In the genomic region with DNA sequence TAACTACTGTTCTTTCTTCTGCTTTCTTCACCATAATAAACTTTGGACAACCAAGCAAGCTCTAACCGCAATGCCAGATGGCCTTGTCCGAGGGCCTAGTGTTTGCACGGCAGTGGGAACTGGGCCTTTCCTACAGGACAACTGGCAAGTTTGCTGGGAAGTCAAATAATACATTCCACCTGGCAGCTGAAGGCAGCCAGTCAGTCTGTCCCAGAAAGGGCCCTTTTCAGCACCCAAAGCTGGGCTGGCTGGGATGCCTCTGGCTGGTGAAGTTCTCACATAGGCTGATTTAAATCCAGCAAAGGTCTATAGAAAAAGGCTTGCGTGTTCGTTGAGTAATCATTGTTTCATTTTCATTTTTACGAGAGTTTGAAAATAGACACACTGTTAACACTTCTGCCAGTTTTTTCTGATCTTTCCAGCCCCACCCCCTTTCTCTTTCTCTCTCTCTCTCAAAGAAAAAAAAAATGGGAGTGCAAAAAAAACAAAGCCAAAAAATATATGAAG, we compare ENCODE assay signal across 8 cellular contexts.
DNase-seq lines count a peak whose midpoint lies in the region; ATAC-seq and TF ChIP-seq lines count a peak whose summit lies in the region.

No MANE protein-coding gene starts in this region.

- no peaks in the 10 kb centered on the region for H3K9me3 ChIP-seq in T-helper 17 cell (ENCODE audit: control insufficient read depth, low read length, poor library complexity, severe bottlenecking)

- no peak overlapping the region for H3K4me3 Mint-ChIP-seq in activated CD4-positive, alpha-beta T cell treated with anti-CD3 and anti-CD28 coated beads for 36 hours
- peak overlapping the region; percentile 33 for H3K4me3 Mint-ChIP-seq in T-helper 17 cell

- no peaks in the 10 kb centered on the region for H3K9me3 Mint-ChIP-seq in activated CD4-positive, alpha-beta T cell treated with anti-CD3 and anti-CD28 coated beads for 36 hours (ENCODE audit: low read depth)

- intact Hi-C loops in activated CD4-positive, alpha-beta T cell treated with anti-CD3 and anti-CD28 coated beads for 36 hours (cut with DNase I, micrococcal nuclease): loop anchor here (1.0 to 5.0 kb wide), 4 partner anchors 50 to 178 kb away; no protein-coding TSS in a partner anchor

- DNase-seq in activated CD4-positive, alpha-beta T cell treated with anti-CD3 and anti-CD28 coated beads for 36 hours: peak; percentile 65
- no peak for DNase-seq in activated CD4-positive, alpha-beta T cell treated with anti-CD3 and anti-CD28 coated beads, Interleukin-2, amount 50 U/mL, for 1 hour
- DNase-seq in T-helper 17 cell (no peak), fibroblast of the aortic adventitia (ENCODE audit: low read depth) (peak; percentile 87), OCI-M2 (lab: John Stamatoyannopoulos, UW; ENCODE audit: unreplicated experiment) (no peak), NCI-H1092 (lab: John Stamatoyannopoulos, UW) (no peak)
- DNase-seq in stimulated activated CD4-positive, alpha-beta T cell treated with anti-CD3 and anti-CD28 coated beads, Interleukin-12 subunit alpha, Interleukin-12 subunit beta, amount 100 ng/mL, for 48 hours (ENCODE audit: low read depth in 2 of 3, low spot score in 1 of 3): peak in 2 of 3 donors; percentile 12 to 24

- ATAC-seq in activated CD4-positive, alpha-beta T cell treated with anti-CD3 and anti-CD28 coated beads for 36 hours: peak; percentile 99
- peak; percentile 68 for ATAC-seq in HG02938 (IDR thresholded peaks at IDR 0.05; ENCODE audit: unreplicated experiment)
- ATAC-seq in T-helper 17 cell: no peak

- H3K27me3 Mint-ChIP-seq in activated CD4-positive, alpha-beta T cell treated with anti-CD3 and anti-CD28 coated beads for 36 hours: no peaks in the 10 kb centered on the region
- H3K27me3 Mint-ChIP-seq in T-helper 17 cell: no peaks in the 10 kb centered on the region

- H3K4me1 Mint-ChIP-seq in activated CD4-positive, alpha-beta T cell treated with anti-CD3 and anti-CD28 coated beads for 36 hours: peaks cover 13% of the 10 kb centered on the region
- H3K4me1 Mint-ChIP-seq in T-helper 17 cell: peaks cover 10% of the 10 kb centered on the region

- H3K4me3 ChIP-seq in fibroblast of the aortic adventitia (ENCODE audit: low read depth, low read length): peak overlapping the region; percentile 50

- peak overlapping the region; percentile 85 for H3K27ac Mint-ChIP-seq in activated CD4-positive, alpha-beta T cell treated with anti-CD3 and anti-CD28 coated beads for 36 hours
- H3K27ac Mint-ChIP-seq in T-helper 17 cell: peak overlapping the region; percentile 76

- H3K36me3 Mint-ChIP-seq in activated CD4-positive, alpha-beta T cell treated with anti-CD3 and anti-CD28 coated beads for 36 hours (ENCODE audit: low read depth): peaks cover 2% of the 10 kb centered on the region
- peaks cover 5% of the 10 kb centered on the region for H3K36me3 Mint-ChIP-seq in T-helper 17 cell (ENCODE audit: low read depth)

- CTCF ChIA-PET in activated CD4-positive, alpha-beta T cell treated with anti-CD3 and anti-CD28 coated beads for 36 hours (lab: Charles Lee): no interaction called here

- POLR2A ChIA-PET in activated CD4-positive, alpha-beta T cell treated with anti-CD3 and anti-CD28 coated beads for 36 hours (lab: Charles Lee): no interaction called here

- no peak for TF ChIP-seq CTCF in fibroblast of the aortic adventitia (IDR thresholded peaks at IDR 0.05; ENCODE audit: insufficient read depth, low read length)

Comparison
In these comparisons a context has a peak if more than half of its experiments do, and no peak if none do; other contexts are left out.
1. DNase-seq: peak in activated CD4-positive, alpha-beta T cell treated with anti-CD3 and anti-CD28 coated beads for 36 hours (single experiment), fibroblast of the aortic adventitia (single experiment) and stimulated activated CD4-positive, alpha-beta T cell treated with anti-CD3 and anti-CD28 coated beads, Interleukin-12 subunit alpha, Interleukin-12 subunit beta, amount 100 ng/mL, for 48 hours (2 of 3); none in activated CD4-positive, alpha-beta T cell treated with anti-CD3 and anti-CD28 coated beads, Interleukin-2, amount 50 U/mL, for 1 hour (single experiment), T-helper 17 cell (0 of 3), OCI-M2 (single experiment) and NCI-H1092 (single experiment).